In genomic region chrX:22093550-22093949, GRCh38 we compare ENCODE assay signal across 28 cellular contexts.
DNase-seq lines count a peak whose midpoint lies in the region; ATAC-seq, FAIRE-seq and TF ChIP-seq lines count a peak whose summit lies in the region.
"Had no signal": no experiment of that assay in that cellular context is flagged by ENCODE, and none has a peak within 500 bp of the region (broad histone marks: within the 10 kb centered on the region; RNA-seq: fewer than 3 reads in every experiment).

No MANE protein-coding gene starts in this region.

- H3K4me3 Mint-ChIP-seq in astrocyte (ENCODE audit: unreplicated experiment): no peak overlapping the region
- H3K4me3 Mint-ChIP-seq in naive thymus-derived CD8-positive, alpha-beta T cell: no peak overlapping the region
- H3K4me3 Mint-ChIP-seq: CD14-positive monocyte; CD4-positive, alpha-beta T cell; CD8-positive, alpha-beta memory T cell had no signal

- dilution Hi-C loops in IMR-90 (cut with HindIII; ENCODE audit: low sequenced_read_pairs, unreplicated experiment): no loop called here

- H3K4me3 ChIP-seq in IMR-90 (ENCODE audit: insufficient read depth, low read depth, low read length) (no peak overlapping the region), astrocyte (ENCODE audit: insufficient read depth, low read depth, low read length) (no peak overlapping the region), OCI-LY7 (ENCODE audit: low read depth, low read length, poor library complexity, severe bottlenecking) (no peak overlapping the region)
- H3K4me3 ChIP-seq: A549; BLaER1 treated with 17β-estradiol and CSF1 and Interleukin-3, amounts not matched to agents 10 nM and 100 nM; GM12878; GM23248 had no signal

- in situ Hi-C loops in IMR-90 (cut with MboI; ENCODE audit: low sequenced_read_pairs): no loop called here

- H3K4me1 ChIP-seq in IMR-90 (ENCODE audit: control insufficient read depth, insufficient read depth, low read length) (peaks cover 9% of the 10 kb centered on the region; the same call in 1 of the 2 replicates), astrocyte (ENCODE audit: insufficient read depth, low read length) (peaks cover 8% of the 10 kb centered on the region), OCI-LY7 (ENCODE audit: insufficient read depth, low read length, poor library complexity, severe bottlenecking) (no peaks in the 10 kb centered on the region)
- H3K4me1 ChIP-seq: BE2C; BLaER1 treated with 17β-estradiol and CSF1 and Interleukin-3, amounts not matched to agents 10 nM and 100 nM had no signal

- no peaks in the 10 kb centered on the region for H3K79me1 ChIP-seq in IMR-90 (ENCODE audit: low read depth in 1 of 2, low read length in 2 of 2)

- H3K27ac ChIP-seq in IMR-90 (ENCODE audit: insufficient read depth, low read length) (no peak overlapping the region), astrocyte (ENCODE audit: low read depth, low read length) (no peak overlapping the region), OCI-LY7 (ENCODE audit: low read depth, low read length, poor library complexity, severe bottlenecking) (no peak overlapping the region)
- H3K27ac ChIP-seq: A549; BLaER1 treated with 17β-estradiol and CSF1 and Interleukin-3, amounts not matched to agents 10 nM and 100 nM; GM23248 had no signal

- H3K27me3 ChIP-seq in IMR-90 (ENCODE audit: control insufficient read depth, insufficient read depth, low read length): no peaks in the 10 kb centered on the region
- no peaks in the 10 kb centered on the region for H3K27me3 ChIP-seq in astrocyte (ENCODE audit: insufficient read depth, low read length)
- H3K27me3 ChIP-seq: BE2C; BLaER1 treated with 17β-estradiol and CSF1 and Interleukin-3, amounts not matched to agents 10 nM and 100 nM had no signal

- CTCF ChIA-PET in IMR-90 (lab: Yijun Ruan, JAX): no interaction called here
- CTCF ChIA-PET in OCI-LY7 (lab: Charles Lee; ENCODE audit: unreplicated experiment): no interaction called here

- no peaks in the 10 kb centered on the region for H3K36me3 ChIP-seq in IMR-90 (ENCODE audit: control insufficient read depth, insufficient read depth, low read length)
- H3K36me3 ChIP-seq in astrocyte (ENCODE audit: insufficient read depth, low read length): no peaks in the 10 kb centered on the region
- H3K36me3 ChIP-seq in OCI-LY7 (ENCODE audit: insufficient read depth, low read length): no peaks in the 10 kb centered on the region
- H3K36me3 ChIP-seq: BE2C; BLaER1 treated with 17β-estradiol and CSF1 and Interleukin-3, amounts not matched to agents 10 nM and 100 nM had no signal

- peak; percentile 9 for FAIRE-seq in astrocyte (lab: Jason Lieb, UNC)
- FAIRE-seq: A549, D721Med, GM12878, GM19239, H1 had no signal

- H3K9me3 Mint-ChIP-seq in astrocyte (ENCODE audit: unreplicated experiment): no peaks in the 10 kb centered on the region
- H3K9me3 Mint-ChIP-seq in naive thymus-derived CD8-positive, alpha-beta T cell: no peaks in the 10 kb centered on the region
- H3K9me3 Mint-ChIP-seq: CD4-positive, alpha-beta T cell; CD8-positive, alpha-beta memory T cell had no signal

- no peak for TF ChIP-seq POLR2A in IMR-90 (IDR thresholded peaks at IDR 0.05; ENCODE audit: low read depth, low read length)

- H4K8ac ChIP-seq in IMR-90 (ENCODE audit: low read depth in 2 of 2, low read length in 2 of 2): no peak overlapping the region

- ATAC-seq in IMR-90 (ENCODE audit: low read depth) (no peak), left lobe of liver (no peak), HG02840 (IDR thresholded peaks at IDR 0.05; ENCODE audit: low FRiP score, unreplicated experiment) (no peak)
- no peak for ATAC-seq in naive thymus-derived CD8-positive, alpha-beta T cell
- ATAC-seq: A549, GM12878 had no signal

- no peak overlapping the region for H4K91ac ChIP-seq in IMR-90 (ENCODE audit: insufficient read depth, low read depth, low read length)

- H3K36me3 Mint-ChIP-seq in astrocyte (ENCODE audit: low read depth, unreplicated experiment): no peaks in the 10 kb centered on the region
- H3K36me3 Mint-ChIP-seq in naive thymus-derived CD8-positive, alpha-beta T cell: no peaks in the 10 kb centered on the region
- H3K36me3 Mint-ChIP-seq: CD14-positive monocyte; CD8-positive, alpha-beta memory T cell had no signal

- DNase-seq in IMR-90 (no peak), astrocyte (ENCODE audit: low read depth) (no peak), dermis microvascular lymphatic vessel endothelial cell (ENCODE audit: low read depth in 2 of 2) (peak; percentile 75 to 87), lung microvascular endothelial cell (ENCODE audit: low read depth in 2 of 2) (peak; percentile 78 to 88), OCI-LY7 (ENCODE audit: low spot score) (no peak), left lobe of liver (ENCODE audit: low spot score) (no peak)
- DNase-seq in naive thymus-derived CD8-positive, alpha-beta T cell: no peak
- DNase-seq: 8988T; ACHN; AML-193; BE2C; CD4-positive, alpha-beta T cell; CD8-positive, alpha-beta memory T cell; DMS 273 treated with DMSO at 0.1 percent for 48 hours; DMS79; EL; GDM1; GM23248; H7; HCEC 1CT had no signal

- peaks cover 18% of the 10 kb centered on the region for H3K4me1 Mint-ChIP-seq in astrocyte (ENCODE audit: low read depth, unreplicated experiment)
- peaks cover 0 to 3% (median 0%) of the 10 kb centered on the region in 4 donors for H3K4me1 Mint-ChIP-seq in naive thymus-derived CD8-positive, alpha-beta T cell
- H3K4me1 Mint-ChIP-seq: CD14-positive monocyte; CD8-positive, alpha-beta memory T cell had no signal

- H2BK15ac ChIP-seq in IMR-90 (ENCODE audit: low read depth, low read length): no peak overlapping the region

- H2AK5ac ChIP-seq in IMR-90 (ENCODE audit: low read depth, low read length): no peak overlapping the region

- no peaks in the 10 kb centered on the region for H3K9me1 ChIP-seq in IMR-90 (ENCODE audit: insufficient read depth, low read length)

- H2BK20ac ChIP-seq in IMR-90 (ENCODE audit: low read depth, low read length): no peak overlapping the region

- intact Hi-C loops in IMR-90 (cut with micrococcal nuclease): no loop called here
- intact Hi-C loops in OCI-LY7 (cut with micrococcal nuclease; ENCODE audit: unreplicated experiment): no loop called here

- TF ChIP-seq RAD21 in IMR-90 (IDR thresholded peaks at IDR 0.05; ENCODE audit: low read length): no peak

- H3K9me3 ChIP-seq in IMR-90 (ENCODE audit: control insufficient read depth, insufficient read depth, low read length) (no peaks in the 10 kb centered on the region), astrocyte (ENCODE audit: insufficient read depth, low read depth, low read length) (no peaks in the 10 kb centered on the region), OCI-LY7 (ENCODE audit: low read length) (no peaks in the 10 kb centered on the region)
- H3K9me3 ChIP-seq: A549, BE2C had no signal

- H2AFZ ChIP-seq in IMR-90 (replicated peaks; ENCODE audit: low read length, poor library complexity): no peak overlapping the region
- no peak overlapping the region for H2AFZ ChIP-seq in astrocyte (ENCODE audit: low read depth, low read length)
- no peak overlapping the region for H2AFZ ChIP-seq in OCI-LY7 (ENCODE audit: low read length)
- H2AFZ ChIP-seq: GM23248 had no signal

- no peak overlapping the region for H2BK5ac ChIP-seq in IMR-90 (ENCODE audit: low read depth, low read length, poor library complexity, severe bottlenecking)

- no CpG with 5 or more reads among the region's 3 CpGs for WGBS in IMR-90 (ENCODE audit: extremely low coverage in 2 of 2, insufficient read length in 1 of 2), 2 experiments

- no peak overlapping the region for H2BK120ac ChIP-seq in IMR-90 (ENCODE audit: low read depth, low read length)

- no peak overlapping the region for H4K5ac ChIP-seq in IMR-90 (ENCODE audit: low read depth, low read length)

- H3K14ac ChIP-seq in IMR-90 (replicated peaks; ENCODE audit: low read depth, low read length): no peak overlapping the region

- BruUV-seq in IMR-90 (replicated peaks; lab: Mats Ljungman, UMichigan): no TSS peak
- no TSS peak for BruUV-seq in OCI-LY7 (replicated peaks; lab: Mats Ljungman, UMichigan)

- no peak overlapping the region for H2AK9ac ChIP-seq in IMR-90 (replicated peaks; ENCODE audit: low read depth, low read length, poor library complexity)

- no peak for TF ChIP-seq CTCF in IMR-90 (conservative IDR thresholded peaks at IDR 0.05; ENCODE audit: low read depth, low read length)
- no peak for TF ChIP-seq CTCF in astrocyte (IDR thresholded peaks at IDR 0.05; ENCODE audit: insufficient read depth, low read depth, low read length)
- no peak for TF ChIP-seq CTCF in OCI-LY7 (conservative IDR thresholded peaks at IDR 0.05; ENCODE audit: low read length)

- H3K56ac ChIP-seq in IMR-90 (ENCODE audit: extremely low read depth, insufficient read depth, low read length): no peak overlapping the region

- H3K23ac ChIP-seq in IMR-90 (ENCODE audit: low read depth, low read length): no peak overlapping the region

- H3K9ac ChIP-seq in IMR-90 (ENCODE audit: low read depth, low read length) (no peak overlapping the region), astrocyte (ENCODE audit: low read length) (no peak overlapping the region)
- H3K9ac ChIP-seq: BLaER1 treated with 17β-estradiol and CSF1 and Interleukin-3, amounts not matched to agents 10 nM and 100 nM; GM23248 had no signal

- H4K20me1 ChIP-seq in IMR-90 (ENCODE audit: insufficient read depth, low read length) (no peaks in the 10 kb centered on the region), astrocyte (ENCODE audit: insufficient read depth, low read length) (no peaks in the 10 kb centered on the region), OCI-LY7 (ENCODE audit: insufficient read depth, low read length) (no peaks in the 10 kb centered on the region)
- H4K20me1 ChIP-seq: BLaER1 treated with 17β-estradiol and CSF1 and Interleukin-3, amounts not matched to agents 10 nM and 100 nM had no signal

- H3K9me2 ChIP-seq in OCI-LY7 (ENCODE audit: insufficient read depth, low read length): no peaks in the 10 kb centered on the region

- H3K79me2 ChIP-seq in astrocyte (ENCODE audit: insufficient read depth, low read length) (no peaks in the 10 kb centered on the region), OCI-LY7 (ENCODE audit: insufficient read depth, low read depth, low read length) (no peaks in the 10 kb centered on the region)

- H3K27ac Mint-ChIP-seq in astrocyte (ENCODE audit: unreplicated experiment): no peak overlapping the region
- no peak overlapping the region for H3K27ac Mint-ChIP-seq in naive thymus-derived CD8-positive, alpha-beta T cell
- H3K27ac Mint-ChIP-seq: CD14-positive monocyte; CD4-positive, alpha-beta T cell; CD8-positive, alpha-beta memory T cell had no signal

- H3K4me2 ChIP-seq in IMR-90 (ENCODE audit: low read depth, low read length): no peak overlapping the region
- H3K4me2 ChIP-seq in astrocyte (ENCODE audit: low read length): no peak overlapping the region
- H3K4me2 ChIP-seq in OCI-LY7 (ENCODE audit: low read length): no peak overlapping the region
- H3K4me2 ChIP-seq: A549; BLaER1 treated with 17β-estradiol and CSF1 and Interleukin-3, amounts not matched to agents 10 nM and 100 nM had no signal

- H3K18ac ChIP-seq in IMR-90 (ENCODE audit: low read depth, low read length): no peak overlapping the region

- no peaks in the 10 kb centered on the region for H3K27me3 Mint-ChIP-seq in astrocyte (ENCODE audit: low read depth, unreplicated experiment)
- H3K27me3 Mint-ChIP-seq in naive thymus-derived CD8-positive, alpha-beta T cell: no peaks in the 10 kb centered on the region
- H3K27me3 Mint-ChIP-seq: CD4-positive, alpha-beta T cell had no signal

- no peak overlapping the region for H3K4ac ChIP-seq in IMR-90 (ENCODE audit: low read depth, low read length)

- POLR2A ChIA-PET in IMR-90 (lab: Charles Lee; ENCODE audit: unreplicated experiment): no interaction called here
- POLR2A ChIA-PET in OCI-LY7 (lab: Charles Lee): interaction anchor here (0.5 kb wide), 1 partner anchor 9 kb away, joined by 3 read pairs; no protein-coding TSS in a partner anchor
- POLR2A ChIA-PET in naive thymus-derived CD8-positive, alpha-beta T cell (lab: Charles Lee): no interaction called here

Comparison
In these comparisons a context has a peak if more than half of its experiments do, and no peak if none do; other contexts are left out.
1. DNase-seq: peak in dermis microvascular lymphatic vessel endothelial cell (2 of 2) and lung microvascular endothelial cell (2 of 2); none in IMR-90 (single experiment), astrocyte (single experiment), OCI-LY7 (single experiment), left lobe of liver (single experiment) and naive thymus-derived CD8-positive, alpha-beta T cell (0 of 10).